Comparison of ENCODE assay signal across 21 cellular contexts in the genomic region with DNA sequence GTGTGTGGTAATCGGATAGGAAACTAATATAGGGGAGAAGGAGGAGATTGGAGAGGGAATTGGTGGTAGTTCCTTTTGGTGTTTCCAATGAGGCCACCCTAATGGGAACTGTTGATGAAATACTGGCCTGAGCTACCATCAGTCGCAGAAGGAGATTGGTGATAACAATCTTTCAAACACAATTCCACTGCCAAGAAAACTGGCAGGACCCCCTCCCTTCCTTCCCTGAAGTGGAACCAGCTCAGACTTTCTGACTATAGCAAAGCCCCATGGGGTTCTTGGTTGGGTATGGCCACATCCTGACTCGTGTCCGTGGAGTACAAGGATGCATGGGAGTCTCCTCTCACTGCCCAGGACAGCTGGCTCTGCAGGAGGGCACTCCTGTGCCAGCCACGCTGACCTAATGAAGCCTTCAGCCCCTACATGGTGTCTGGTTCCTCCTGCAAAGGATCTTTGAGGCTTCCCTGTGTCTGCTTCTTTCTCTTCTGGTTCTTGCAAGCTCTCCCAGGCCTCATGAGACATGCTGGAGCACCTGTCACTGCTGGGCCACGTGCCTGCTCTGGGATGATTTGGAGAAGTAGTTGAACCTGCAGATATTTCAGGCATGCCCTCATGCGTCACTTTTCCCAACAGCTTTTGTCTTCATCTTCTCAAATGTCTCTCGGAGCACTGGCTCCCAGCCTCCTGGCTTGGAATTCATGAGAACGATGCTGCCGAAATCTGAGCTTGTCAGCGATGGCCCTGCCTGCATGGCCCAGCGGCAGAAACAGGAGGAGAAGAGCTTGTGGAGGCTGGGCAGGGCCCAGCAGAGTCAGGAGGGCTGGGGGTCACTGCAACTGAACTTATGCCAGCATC.
DNase-seq lines count a peak whose midpoint lies in the region; ATAC-seq and TF ChIP-seq lines count a peak whose summit lies in the region.
"Had no signal": no experiment of that assay in that cellular context is flagged by ENCODE, and none has a peak within 500 bp of the region (broad histone marks: within the 10 kb centered on the region; RNA-seq: fewer than 3 reads in every experiment).

No MANE protein-coding gene starts in this region.

- H2BK5ac ChIP-seq in neuronal stem cell (ENCODE audit: low read length) = peak overlapping the region; percentile 50

- no peak overlapping the region for H3K23ac ChIP-seq in neuronal stem cell (ENCODE audit: low read depth, low read length, poor library complexity)

- TF ChIP-seq CTCF in endodermal cell (conservative IDR thresholded peaks at IDR 0.05) = no peak
- TF ChIP-seq CTCF in colonic mucosa (IDR thresholded peaks at IDR 0.05) = no peak

- H2AFZ ChIP-seq in neuronal stem cell (ENCODE audit: low read length) = no peak overlapping the region

- H3K27me3 ChIP-seq in endodermal cell (ENCODE audit: control insufficient read depth, insufficient read depth, low read length, poor library complexity, severe bottlenecking) (no peaks in the 10 kb centered on the region), neuronal stem cell (ENCODE audit: control insufficient read depth in 3 of 3, insufficient read depth in 3 of 3, low read depth in 1 of 3, low read length in 3 of 3) (peaks cover 0 to 6% (median 0%) of the 10 kb centered on the region in 3 experiments), colonic mucosa (no peaks in the 10 kb centered on the region)
- H3K27me3 ChIP-seq: body of pancreas had no signal

- peaks cover 14% of the 10 kb centered on the region for H3K9me3 Mint-ChIP-seq in endodermal cell
- H3K9me3 Mint-ChIP-seq: T-helper 2 cell treated with Interferon-gamma antibody and Interleukin-4, amounts not matched to agents 5 μg/mL and 100 μg/mL, for 36 hours had no signal

- DNase-seq in G401 (ENCODE audit: low spot score) (peak; percentile 38), NCI-H2171 treated with DMSO at 0.1 percent for 48 hours (lab: John Stamatoyannopoulos, UW) (peak; percentile 79), endodermal cell (no peak), neuronal stem cell (ENCODE audit: low spot score) (no peak), colonic mucosa (no peak), ureter (ENCODE audit: low spot score) (no peak), DMS153 (lab: John Stamatoyannopoulos, UW) (no peak)
- DNase-seq: activated CD8-positive, alpha-beta memory T cell treated with anti-CD3 and anti-CD28 coated beads, Interleukin-2, amount 50 U/mL, for 4 hours; body of pancreas; left cardiac atrium; mesenchymal stem cell; naive thymus-derived CD4-positive, alpha-beta T cell; NCI-H510A treated with DMSO at 0.1 percent for 48 hours; SK-N-SH; stimulated activated CD4-positive, alpha-beta T cell treated with anti-CD3 and anti-CD28 coated beads, Interleukin-1b, Interleukin-23, amount 100 ng/mL, for 48 hours had no signal

- no peak overlapping the region for H4K8ac ChIP-seq in neuronal stem cell (ENCODE audit: low read depth, low read length)

- H2BK15ac ChIP-seq in neuronal stem cell (ENCODE audit: low read length) = no peak overlapping the region

- no peak overlapping the region for H4K91ac ChIP-seq in neuronal stem cell (ENCODE audit: low read depth, low read length, poor library complexity)

- no peaks in the 10 kb centered on the region for H3K36me3 ChIP-seq in endodermal cell (ENCODE audit: control insufficient read depth, insufficient read depth, low read length)
- H3K36me3 ChIP-seq in neuronal stem cell (replicated peaks in 1 of 2; ENCODE audit: control insufficient read depth in 2 of 2, insufficient read depth in 2 of 2, low read length in 2 of 2) = no peaks in the 10 kb centered on the region
- H3K36me3 ChIP-seq in colonic mucosa = no peaks in the 10 kb centered on the region
- H3K36me3 ChIP-seq: suprapubic skin had no signal

- H3K9me3 ChIP-seq in endodermal cell (ENCODE audit: control insufficient read depth, low read length) (no peaks in the 10 kb centered on the region), neuronal stem cell (replicated peaks in 1 of 2; ENCODE audit: control insufficient read depth in 2 of 2, insufficient read depth in 1 of 2, low read depth in 1 of 2, low read length in 2 of 2) (no peaks in the 10 kb centered on the region), colonic mucosa (no peaks in the 10 kb centered on the region)
- H3K9me3 ChIP-seq: body of pancreas, SK-N-SH, suprapubic skin had no signal

- intact Hi-C loops in colonic mucosa (cut with DNase I) = no loop called here

- WGBS in endodermal cell (ENCODE audit: insufficient coverage in 1 of 2, insufficient read length in 1 of 2), 2 experiments = 85 to 90% methylated on average over 11 to 12 of the region's 12 CpGs
- no CpG with 5 or more reads among the region's 12 CpGs for WGBS in neuronal stem cell (ENCODE audit: extremely low coverage in 2 of 2, insufficient read length in 2 of 2, insufficient replicate concordance in 1 of 2), 2 donors

- no peaks in the 10 kb centered on the region for H3K27me3 Mint-ChIP-seq in endodermal cell (ENCODE audit: insufficient read depth)

- peak overlapping the region; percentile 21 for H3K14ac ChIP-seq in neuronal stem cell (ENCODE audit: low read length)

- ATAC-seq in HG02678 (IDR thresholded peaks at IDR 0.05; ENCODE audit: unreplicated experiment) = no peak
- ATAC-seq: body of pancreas; K562; left cardiac atrium; naive thymus-derived CD4-positive, alpha-beta T cell had no signal

- H2BK12ac ChIP-seq in neuronal stem cell (ENCODE audit: low read length) = no peak overlapping the region

- H3K4me3 ChIP-seq in endodermal cell (ENCODE audit: low read length) (no peak overlapping the region), neuronal stem cell (ENCODE audit: low read length in 2 of 2) (no peak overlapping the region), colonic mucosa (no peak overlapping the region)
- H3K4me3 ChIP-seq: body of pancreas, K562, skin epidermis, suprapubic skin had no signal

- H2BK120ac ChIP-seq in neuronal stem cell (ENCODE audit: low read depth, low read length) = no peak overlapping the region

- no peak overlapping the region for H3K18ac ChIP-seq in neuronal stem cell (ENCODE audit: low read length)

- no peak overlapping the region for H2AK5ac ChIP-seq in neuronal stem cell (ENCODE audit: low read depth, low read length)

- H3K4me1 Mint-ChIP-seq in endodermal cell = no peaks in the 10 kb centered on the region

- H3K9ac ChIP-seq in endodermal cell (ENCODE audit: extremely low read depth, low read length, poor library complexity, severe bottlenecking) = no peak overlapping the region
- no peak overlapping the region for H3K9ac ChIP-seq in neuronal stem cell (ENCODE audit: low read depth, low read length, poor library complexity)
- no peak overlapping the region for H3K9ac ChIP-seq in colonic mucosa (ENCODE audit: low read depth in 2 of 2, low read length in 2 of 2)
- H3K9ac ChIP-seq: SK-N-SH had no signal

- peak overlapping the region; percentile 6 for H3K27ac Mint-ChIP-seq in endodermal cell
- H3K27ac Mint-ChIP-seq: naive thymus-derived CD4-positive, alpha-beta T cell; T-helper 2 cell treated with Interferon-gamma antibody and Interleukin-4, amounts not matched to agents 5 μg/mL and 100 μg/mL, for 36 hours had no signal

- H3K36me3 Mint-ChIP-seq in endodermal cell (ENCODE audit: low read depth) = no peaks in the 10 kb centered on the region
- H3K36me3 Mint-ChIP-seq: naive thymus-derived CD4-positive, alpha-beta T cell had no signal

- in situ Hi-C loops in G401 (cut with HindIII; ENCODE audit: low sequenced_read_pairs) = no loop called here

- H3K4me3 Mint-ChIP-seq in endodermal cell = no peak overlapping the region
- H3K4me3 Mint-ChIP-seq: naive thymus-derived CD4-positive, alpha-beta T cell; T-helper 2 cell treated with Interferon-gamma antibody and Interleukin-4, amounts not matched to agents 5 μg/mL and 100 μg/mL, for 36 hours had no signal

- H3K79me1 ChIP-seq in neuronal stem cell (ENCODE audit: low read depth, low read length) = no peaks in the 10 kb centered on the region

- H3K4me1 ChIP-seq in endodermal cell (ENCODE audit: control insufficient read depth, insufficient read depth, low read length) (no peaks in the 10 kb centered on the region), neuronal stem cell (ENCODE audit: control insufficient read depth in 2 of 2, insufficient read depth in 1 of 2, low read depth in 1 of 2, low read length in 2 of 2) (peaks cover 0 to 5% of the 10 kb centered on the region in 2 donors), colonic mucosa (no peaks in the 10 kb centered on the region)
- H3K4me1 ChIP-seq: body of pancreas, suprapubic skin had no signal

- no peak overlapping the region for H3K27ac ChIP-seq in endodermal cell (ENCODE audit: low read depth, low read length)
- no peak overlapping the region for H3K27ac ChIP-seq in neuronal stem cell (replicated peaks; ENCODE audit: low read length)
- no peak overlapping the region for H3K27ac ChIP-seq in colonic mucosa
- H3K27ac ChIP-seq: body of pancreas, C4-2B, skin epidermis, suprapubic skin had no signal

- no peak overlapping the region for H3K4me2 ChIP-seq in neuronal stem cell (ENCODE audit: insufficient read depth, low read length, poor library complexity, severe bottlenecking)
- H3K4me2 ChIP-seq: SK-N-SH had no signal

- H3K4ac ChIP-seq in neuronal stem cell (ENCODE audit: low read length) = no peak overlapping the region

Comparison
In these comparisons a context has a peak if more than half of its experiments do, and no peak if none do; other contexts are left out.
1. DNase-seq: peak in G401 (single experiment) and NCI-H2171 treated with DMSO at 0.1 percent for 48 hours (single experiment); none in endodermal cell (single experiment), neuronal stem cell (single experiment), colonic mucosa (single experiment), ureter (single experiment) and DMS153 (single experiment).